In the genomic region with DNA sequence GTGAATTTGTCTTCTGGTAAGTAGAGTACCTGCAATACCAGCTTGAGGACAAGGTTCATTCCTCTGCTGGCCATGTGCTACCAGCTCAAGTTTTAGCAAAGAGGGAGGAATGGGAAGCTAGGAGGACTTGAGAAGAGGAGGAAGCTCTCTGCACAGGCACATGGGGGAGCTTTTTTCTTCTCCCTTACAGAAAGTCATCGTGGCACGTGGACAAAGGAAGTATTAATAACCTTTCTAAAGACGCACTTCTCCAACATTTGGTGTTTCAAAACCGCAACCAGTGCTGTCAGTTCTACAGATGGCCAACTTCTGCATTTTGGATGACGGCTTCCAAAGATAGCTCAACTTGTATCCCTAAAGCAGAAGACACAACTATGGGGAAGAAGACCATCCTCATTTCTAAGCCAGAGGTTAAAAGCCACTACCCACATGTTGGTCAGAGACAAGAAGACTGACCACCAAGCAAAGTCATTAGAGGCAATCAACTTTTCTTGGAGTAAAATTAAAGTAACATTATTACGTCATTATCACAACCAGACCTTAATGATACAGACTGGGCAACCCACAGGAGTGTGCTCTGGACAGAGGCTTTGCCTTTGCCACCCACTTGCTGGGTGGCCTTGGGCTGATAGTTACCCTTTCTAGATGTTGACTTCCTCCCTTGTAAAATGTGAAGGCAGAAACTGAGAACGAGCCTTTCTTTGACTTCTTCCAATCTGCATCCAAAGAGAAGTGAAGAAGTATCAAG, we compare ENCODE assay signal across 1 cellular context.
TF ChIP-seq lines count a peak whose summit lies in the region.

No MANE protein-coding gene starts in this region.

TF ChIP-seq in SK-N-SH treated with all-trans-retinoic acid at 6 μM for 48 hours, 23 proteins besides CTCF, POLR2A, EP300 and RAD21 (continued from another document):
- TF ChIP-seq, protein P1, sequence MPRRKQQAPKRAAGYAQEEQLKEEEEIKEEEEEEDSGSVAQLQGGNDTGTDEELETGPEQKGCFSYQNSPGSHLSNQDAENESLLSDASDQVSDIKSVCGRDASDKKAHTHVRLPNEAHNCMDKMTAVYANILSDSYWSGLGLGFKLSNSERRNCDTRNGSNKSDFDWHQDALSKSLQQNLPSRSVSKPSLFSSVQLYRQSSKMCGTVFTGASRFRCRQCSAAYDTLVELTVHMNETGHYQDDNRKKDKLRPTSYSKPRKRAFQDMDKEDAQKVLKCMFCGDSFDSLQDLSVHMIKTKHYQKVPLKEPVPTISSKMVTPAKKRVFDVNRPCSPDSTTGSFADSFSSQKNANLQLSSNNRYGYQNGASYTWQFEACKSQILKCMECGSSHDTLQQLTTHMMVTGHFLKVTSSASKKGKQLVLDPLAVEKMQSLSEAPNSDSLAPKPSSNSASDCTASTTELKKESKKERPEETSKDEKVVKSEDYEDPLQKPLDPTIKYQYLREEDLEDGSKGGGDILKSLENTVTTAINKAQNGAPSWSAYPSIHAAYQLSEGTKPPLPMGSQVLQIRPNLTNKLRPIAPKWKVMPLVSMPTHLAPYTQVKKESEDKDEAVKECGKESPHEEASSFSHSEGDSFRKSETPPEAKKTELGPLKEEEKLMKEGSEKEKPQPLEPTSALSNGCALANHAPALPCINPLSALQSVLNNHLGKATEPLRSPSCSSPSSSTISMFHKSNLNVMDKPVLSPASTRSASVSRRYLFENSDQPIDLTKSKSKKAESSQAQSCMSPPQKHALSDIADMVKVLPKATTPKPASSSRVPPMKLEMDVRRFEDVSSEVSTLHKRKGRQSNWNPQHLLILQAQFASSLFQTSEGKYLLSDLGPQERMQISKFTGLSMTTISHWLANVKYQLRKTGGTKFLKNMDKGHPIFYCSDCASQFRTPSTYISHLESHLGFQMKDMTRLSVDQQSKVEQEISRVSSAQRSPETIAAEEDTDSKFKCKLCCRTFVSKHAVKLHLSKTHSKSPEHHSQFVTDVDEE (CRISPR knock-in tag; IDR thresholded peaks at IDR 0.05) = no peak
- TF ChIP-seq, protein P2, sequence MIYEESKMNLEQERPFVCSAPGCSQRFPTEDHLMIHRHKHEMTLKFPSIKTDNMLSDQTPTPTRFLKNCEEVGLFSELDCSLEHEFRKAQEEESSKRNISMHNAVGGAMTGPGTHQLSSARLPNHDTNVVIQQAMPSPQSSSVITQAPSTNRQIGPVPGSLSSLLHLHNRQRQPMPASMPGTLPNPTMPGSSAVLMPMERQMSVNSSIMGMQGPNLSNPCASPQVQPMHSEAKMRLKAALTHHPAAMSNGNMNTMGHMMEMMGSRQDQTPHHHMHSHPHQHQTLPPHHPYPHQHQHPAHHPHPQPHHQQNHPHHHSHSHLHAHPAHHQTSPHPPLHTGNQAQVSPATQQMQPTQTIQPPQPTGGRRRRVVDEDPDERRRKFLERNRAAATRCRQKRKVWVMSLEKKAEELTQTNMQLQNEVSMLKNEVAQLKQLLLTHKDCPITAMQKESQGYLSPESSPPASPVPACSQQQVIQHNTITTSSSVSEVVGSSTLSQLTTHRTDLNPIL (CRISPR knock-in tag; IDR thresholded peaks at IDR 0.05; ENCODE audit: low read depth) = no peak
- TF ChIP-seq RARB (CRISPR knock-in tag; IDR thresholded peaks at IDR 0.05) (no peak), PPARA (CRISPR knock-in tag; IDR thresholded peaks at IDR 0.05; ENCODE audit: borderline replicate concordance) (no peak), ARNTL (CRISPR knock-in tag; IDR thresholded peaks at IDR 0.05; ENCODE audit: borderline replicate concordance, low read depth) (no peak), CSDC2 (CRISPR knock-in tag; IDR thresholded peaks at IDR 0.05) (no peak), ZNF565 (CRISPR knock-in tag; conservative IDR thresholded peaks at IDR 0.05; ENCODE audit: low read depth) (no peak), ZC3H10 (CRISPR knock-in tag; IDR thresholded peaks at IDR 0.05) (no peak), TOX (CRISPR knock-in tag; IDR thresholded peaks at IDR 0.05; ENCODE audit: borderline replicate concordance) (no peak), ESRRG (CRISPR knock-in tag; IDR thresholded peaks at IDR 0.05) (no peak), ZNF70 (CRISPR knock-in tag; IDR thresholded peaks at IDR 0.05) (no peak)
- TF ChIP-seq, protein P3, sequence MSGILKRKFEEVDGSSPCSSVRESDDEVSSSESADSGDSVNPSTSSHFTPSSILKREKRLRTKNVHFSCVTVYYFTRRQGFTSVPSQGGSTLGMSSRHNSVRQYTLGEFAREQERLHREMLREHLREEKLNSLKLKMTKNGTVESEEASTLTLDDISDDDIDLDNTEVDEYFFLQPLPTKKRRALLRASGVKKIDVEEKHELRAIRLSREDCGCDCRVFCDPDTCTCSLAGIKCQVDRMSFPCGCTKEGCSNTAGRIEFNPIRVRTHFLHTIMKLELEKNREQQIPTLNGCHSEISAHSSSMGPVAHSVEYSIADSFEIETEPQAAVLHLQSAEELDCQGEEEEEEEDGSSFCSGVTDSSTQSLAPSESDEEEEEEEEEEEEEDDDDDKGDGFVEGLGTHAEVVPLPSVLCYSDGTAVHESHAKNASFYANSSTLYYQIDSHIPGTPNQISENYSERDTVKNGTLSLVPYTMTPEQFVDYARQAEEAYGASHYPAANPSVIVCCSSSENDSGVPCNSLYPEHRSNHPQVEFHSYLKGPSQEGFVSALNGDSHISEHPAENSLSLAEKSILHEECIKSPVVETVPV (CRISPR knock-in tag; IDR thresholded peaks at IDR 0.05) = no peak
TF ChIP-seq in SK-N-SH treated with all-trans-retinoic acid at 6 μM for 48 hours: peak in this region for 0.
